Comparison of ENCODE assay signal across 11 cellular contexts in the genomic region with DNA sequence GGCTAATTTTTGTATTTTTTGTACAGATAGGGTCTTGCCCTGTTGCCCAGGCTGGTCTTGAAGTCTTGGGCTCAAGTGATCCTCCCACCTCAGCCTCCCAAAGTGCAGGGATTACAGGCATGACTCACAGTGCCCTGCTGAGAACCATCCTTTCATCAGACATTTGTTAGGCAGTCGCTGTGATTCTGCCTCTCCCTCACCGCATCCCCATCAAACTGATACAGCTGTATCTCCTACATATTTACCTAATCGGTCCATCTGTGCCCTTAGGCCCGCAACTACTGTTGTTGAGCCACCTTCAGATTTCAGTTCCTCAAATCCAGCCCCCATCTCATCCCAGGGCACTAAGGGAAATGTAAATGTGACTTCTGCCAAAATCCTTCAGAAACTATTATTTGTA. TPM values are rescaled to one million over a fixed set of nuclear protein-coding genes. Genes with fewer than 3 reads are reported as not detected.
DNase-seq lines count a peak whose midpoint lies in the region; ATAC-seq, FAIRE-seq and TF ChIP-seq lines count a peak whose summit lies in the region.
"Had no signal": no experiment of that assay in that cellular context is flagged by ENCODE, and none has a peak within 500 bp of the region (broad histone marks: within the 10 kb centered on the region; RNA-seq: fewer than 3 reads in every experiment).

No MANE protein-coding gene starts in this region.

- H3K79me2 ChIP-seq in K562 (ENCODE audit: control insufficient read depth, insufficient read depth, low read length) (no peaks in the 10 kb centered on the region), osteoblast (ENCODE audit: insufficient read depth, low read length) (peaks cover 3% of the 10 kb centered on the region)

- in situ Hi-C loops in K562 (cut with MboI), result no loop called here

- no peak for TF ChIP-seq EP300 in K562 (IDR thresholded peaks at IDR 0.05; ENCODE audit: low read length)

- H4K20me1 ChIP-seq in K562 (replicated peaks; ENCODE audit: control insufficient read depth, insufficient read depth, low read length) (no peaks in the 10 kb centered on the region), osteoblast (ENCODE audit: insufficient read depth, low read length) (peaks cover 13% of the 10 kb centered on the region)

- no peaks in the 10 kb centered on the region for H3K9me3 ChIP-seq in MG63
- no peaks in the 10 kb centered on the region for H3K9me3 ChIP-seq in K562 (replicated peaks; ENCODE audit: control insufficient read depth, insufficient read depth, low read depth, low read length)
- no peaks in the 10 kb centered on the region for H3K9me3 ChIP-seq in osteoblast (ENCODE audit: low read depth, low read length)
- H3K9me3 ChIP-seq: uterus had no signal

- CTCF ChIA-PET in activated CD4-positive, alpha-beta memory T cell treated with anti-CD3 and anti-CD28 coated beads, Interleukin-2, amount 10 ng/mL, durations not matched to agents 7 days and 5 days (lab: Charles Lee), result interaction anchor here (0.5 to 4.5 kb wide), 15 partner anchors 8 to 570 kb away, joined by 3 to 33 read pairs (median 4); a partner anchor contains a TSS
- CTCF ChIA-PET in activated CD4-positive, alpha-beta memory T cell treated with anti-CD3 and anti-CD28 coated beads for 36 hours (lab: Charles Lee), result interaction anchor here (0.6 to 9.4 kb wide), 30 partner anchors 9 to 402 kb away, joined by 3 to 209 read pairs (median 6); a partner anchor contains a TSS
- CTCF ChIA-PET in K562 (lab: Yijun Ruan, JAX; ENCODE audit: low intra/inter-chr PET ratio), result interaction anchor here (2.1 kb wide), 1 partner anchor 56 kb away, joined by 8 read pairs; no protein-coding TSS in a partner anchor

- peaks cover 17% of the 10 kb centered on the region for H3K4me1 Mint-ChIP-seq in activated CD4-positive, alpha-beta memory T cell treated with anti-CD3 and anti-CD28 coated beads, Interleukin-2, amount 10 ng/mL, durations not matched to agents 7 days and 5 days
- H3K4me1 Mint-ChIP-seq in activated CD4-positive, alpha-beta memory T cell treated with anti-CD3 and anti-CD28 coated beads for 36 hours (ENCODE audit: low read depth), result peaks cover 11% of the 10 kb centered on the region

- H3K36me3 Mint-ChIP-seq in activated CD4-positive, alpha-beta memory T cell treated with anti-CD3 and anti-CD28 coated beads, Interleukin-2, amount 10 ng/mL, durations not matched to agents 7 days and 5 days (ENCODE audit: low read depth), result no peaks in the 10 kb centered on the region
- no peaks in the 10 kb centered on the region for H3K36me3 Mint-ChIP-seq in activated CD4-positive, alpha-beta memory T cell treated with anti-CD3 and anti-CD28 coated beads for 36 hours

- FAIRE-seq in K562 (lab: Jason Lieb, UNC), result no peak

- no peak for DNase-seq in activated CD4-positive, alpha-beta memory T cell treated with anti-CD3 and anti-CD28 coated beads, Interleukin-2, amount 10 ng/mL, durations not matched to agents 7 days and 5 days
- DNase-seq in activated CD4-positive, alpha-beta memory T cell treated with anti-CD3 and anti-CD28 coated beads for 36 hours, result no peak
- DNase-seq in MG63, result peak; percentile 30
- DNase-seq in K562 (ENCODE audit: extremely low read depth in 1 of 4, low spot score in 3 of 4), result no peak
- peak; percentile 45 for DNase-seq in osteoblast (ENCODE audit: insufficient read length, low spot score, missing footprints)
- DNase-seq in activated gamma-delta T cell (lab: John Stamatoyannopoulos, UW), result no peak
- DNase-seq in AG08396 (ENCODE audit: low spot score), result no peak
- DNase-seq in NCI-H146 (lab: John Stamatoyannopoulos, UW), result no peak
- DNase-seq: KG1, NCI-H2107, uterus had no signal

- 20% methylated on average over 4 of the region's 4 CpGs for WGBS in K562 (ENCODE audit: insufficient coverage, low coverage, missing lambda C conversion rate)

- intact Hi-C loops in activated CD4-positive, alpha-beta memory T cell treated with anti-CD3 and anti-CD28 coated beads for 36 hours (cut with micrococcal nuclease), result loop anchor here (1.0 to 2.0 kb wide), 3 partner anchors 56 to 114 kb away; a partner anchor contains a TSS
- intact Hi-C loops in K562 (cut with micrococcal nuclease), result no loop called here

- no peaks in the 10 kb centered on the region for H3K9me1 ChIP-seq in K562 (ENCODE audit: control insufficient read depth, insufficient read depth, low read length)

- POLR2A ChIA-PET in activated CD4-positive, alpha-beta memory T cell treated with anti-CD3 and anti-CD28 coated beads, Interleukin-2, amount 10 ng/mL, durations not matched to agents 7 days and 5 days (lab: Charles Lee), result interaction anchor here (1.4 to 1.5 kb wide), 2 partner anchors 64 to 114 kb away, joined by 4 read pairs; a partner anchor contains a TSS
- POLR2A ChIA-PET in activated CD4-positive, alpha-beta memory T cell treated with anti-CD3 and anti-CD28 coated beads for 36 hours (lab: Charles Lee), result interaction anchor here (0.7 to 2.4 kb wide), 3 partner anchors 19 to 93 kb away, joined by 3 to 14 read pairs (median 4); a partner anchor contains a TSS
- POLR2A ChIA-PET in K562 (lab: Yijun Ruan, JAX), result interaction anchor here (0.7 to 1.7 kb wide), 5 partner anchors 11 to 1030 kb away, joined by 3 to 6 read pairs (median 4); a partner anchor contains a TSS

- BruUV-seq in K562 (replicated peaks; lab: Mats Ljungman, UMichigan), result no TSS peak

- H2AFZ ChIP-seq in K562 (ENCODE audit: low read depth, low read length) (no peak overlapping the region), osteoblast (ENCODE audit: low read length) (no peak overlapping the region)

- H3K27me3 Mint-ChIP-seq in activated CD4-positive, alpha-beta memory T cell treated with anti-CD3 and anti-CD28 coated beads, Interleukin-2, amount 10 ng/mL, durations not matched to agents 7 days and 5 days, result peaks cover 34% of the 10 kb centered on the region
- H3K27me3 Mint-ChIP-seq in activated CD4-positive, alpha-beta memory T cell treated with anti-CD3 and anti-CD28 coated beads for 36 hours, result peaks cover 15% of the 10 kb centered on the region

- H3K9ac ChIP-seq in K562 (ENCODE audit: insufficient read depth in 1 of 2, low read depth in 2 of 2, low read length in 2 of 2), result no peak overlapping the region

- H3K4me3 ChIP-seq in MG63 (no peak overlapping the region), K562 (no peak overlapping the region), osteoblast (ENCODE audit: insufficient read depth, low read length) (no peak overlapping the region)

- H3K4me3 Mint-ChIP-seq in activated CD4-positive, alpha-beta memory T cell treated with anti-CD3 and anti-CD28 coated beads, Interleukin-2, amount 10 ng/mL, durations not matched to agents 7 days and 5 days, result peak overlapping the region; percentile 1
- H3K4me3 Mint-ChIP-seq in activated CD4-positive, alpha-beta memory T cell treated with anti-CD3 and anti-CD28 coated beads for 36 hours, result no peak overlapping the region

- no peak overlapping the region for H3K27ac Mint-ChIP-seq in activated CD4-positive, alpha-beta memory T cell treated with anti-CD3 and anti-CD28 coated beads, Interleukin-2, amount 10 ng/mL, durations not matched to agents 7 days and 5 days
- H3K27ac Mint-ChIP-seq in activated CD4-positive, alpha-beta memory T cell treated with anti-CD3 and anti-CD28 coated beads for 36 hours, result no peak overlapping the region

- no peak for TF ChIP-seq POLR2A in K562 (conservative IDR thresholded peaks at IDR 0.05)

- H3K4me2 ChIP-seq in K562 (ENCODE audit: insufficient read depth, low read length), result no peak overlapping the region
- H3K4me2 ChIP-seq in osteoblast (ENCODE audit: insufficient read depth, low read length), result no peak overlapping the region

- H3K4me1 ChIP-seq in K562 (replicated peaks in 1 of 2; ENCODE audit: control insufficient read depth in 2 of 2, insufficient read depth in 2 of 2, low read length in 2 of 2) (peaks cover 9 to 35% of the 10 kb centered on the region in 2 experiments), osteoblast (ENCODE audit: insufficient read depth, low read length) (peaks cover 19% of the 10 kb centered on the region)
- H3K4me1 ChIP-seq: uterus had no signal

- no peak for TF ChIP-seq RAD21 in K562 (CRISPR knock-in tag; conservative IDR thresholded peaks at IDR 0.05 in 1 of 2, IDR thresholded peaks at IDR 0.05 in 1 of 2)

- ATAC-seq in K562, result no peak

- no peak for TF ChIP-seq CTCF in K562 (IDR thresholded peaks at IDR 0.05 in 2 of 3, conservative IDR thresholded peaks at IDR 0.05 in 1 of 3; ENCODE audit: insufficient read depth in 2 of 3, low read depth in 1 of 3, low read length in 3 of 3)
- no peak for TF ChIP-seq CTCF in osteoblast (IDR thresholded peaks at IDR 0.05; ENCODE audit: extremely low read depth, low read depth, low read length)

- H3K27ac ChIP-seq in K562 (ENCODE audit: extremely low read depth, low read depth, low read length) (no peak overlapping the region), osteoblast (ENCODE audit: low read depth, low read length) (no peak overlapping the region)
- H3K27ac ChIP-seq: uterus had no signal

- no peaks in the 10 kb centered on the region for H3K9me3 Mint-ChIP-seq in activated CD4-positive, alpha-beta memory T cell treated with anti-CD3 and anti-CD28 coated beads, Interleukin-2, amount 10 ng/mL, durations not matched to agents 7 days and 5 days
- no peaks in the 10 kb centered on the region for H3K9me3 Mint-ChIP-seq in activated CD4-positive, alpha-beta memory T cell treated with anti-CD3 and anti-CD28 coated beads for 36 hours

- no peaks in the 10 kb centered on the region for H3K27me3 ChIP-seq in MG63
- H3K27me3 ChIP-seq in K562 (ENCODE audit: control insufficient read depth in 2 of 2, insufficient read depth in 2 of 2, low read length in 2 of 2), result no peaks in the 10 kb centered on the region
- H3K27me3 ChIP-seq in osteoblast (ENCODE audit: insufficient read depth, low read length), result no peaks in the 10 kb centered on the region
- H3K27me3 ChIP-seq: uterus had no signal

- H3K36me3 ChIP-seq in MG63 (no peaks in the 10 kb centered on the region), K562 (ENCODE audit: control insufficient read depth, insufficient read depth, low read length) (no peaks in the 10 kb centered on the region), osteoblast (ENCODE audit: insufficient read depth, low read length) (no peaks in the 10 kb centered on the region)
- H3K36me3 ChIP-seq: uterus had no signal

RNA-seq across cellular contexts. Expression of a gene that starts 2.0 kb away (rescaled TPM):
- total RNA-seq in activated CD4-positive, alpha-beta memory T cell treated with anti-CD3 and anti-CD28 coated beads, Interleukin-2, amount 10 ng/mL, durations not matched to agents 7 days and 5 days, result under 1 TPM; 0.73 to 0.85 TPM
- total RNA-seq in activated CD4-positive, alpha-beta memory T cell treated with anti-CD3 and anti-CD28 coated beads for 36 hours, result 1 to 10 TPM; 2.0 to 2.2 TPM
- 3.9 and 8.3 TPM in 2 replicates for total RNA-seq in MG63 (2014; rRNA removed; shearing (Covaris generic); ENCODE audit: low replicate concordance)
- 20.6 and 51.1 TPM in 2 replicates for total RNA-seq in K562 (2011; cell fraction: chromatin; rRNA removed; ENCODE audit: low replicate concordance)
- 34.0 and 41.2 TPM in 2 replicates for total RNA-seq in K562 (2011; cell fraction: nucleolus; rRNA removed)
- 21.8 and 28.6 TPM in 2 replicates for total RNA-seq in K562 (2011; cell fraction: nucleoplasm; rRNA removed)
- total RNA-seq in K562 (2014; rRNA removed), result 6.2 and 6.6 TPM in 2 replicates
- total RNA-seq in K562 (2014; rRNA removed; fragmentation: Illumina TruSeq; extraction: Trizol), result 2.9 and 3.4 TPM in 2 replicates
- total RNA-seq in K562 (2015; rRNA removed; fragmentation: Illumina TruSeq; extraction: Trizol), result 2.5 TPM in 2 replicates
- 9.4 and 10.2 TPM in 2 replicates for total RNA-seq in K562 (2021)
- 4.2 and 9.0 TPM in 2 replicates for polyA plus RNA-seq in K562 (2011; rRNA removed)
- 5.7 and 11.9 TPM in 2 replicates for polyA plus RNA-seq in K562 (2011; cell fraction: cytosol; rRNA removed)
- 5.7 and 7.6 TPM in 2 replicates for polyA plus RNA-seq in K562 (2011; cell fraction: nucleus; rRNA removed)
- 5.3 and 6.5 TPM in 2 replicates for polyA plus RNA-seq in K562 (2012)
- polyA plus RNA-seq in K562 (2014; fragmentation: Illumina TruSeq; extraction: Trizol), result 3.6 and 6.5 TPM in 2 replicates
- polyA plus RNA-seq in K562 (2014; fragmentation: Nextera tagmentation; extraction: Ambion mirVana), result under 1 TPM; 0.03 to 0.04 TPM
- polyA plus RNA-seq in K562 (2014; rRNA removed), result 5.8 and 6.4 TPM in 2 replicates
- polyA minus RNA-seq in K562 (2011; rRNA and poly(A)+ RNA removed), result 5.2 and 7.1 TPM in 2 replicates
- polyA minus RNA-seq in K562 (2011; cell fraction: cytosol; rRNA and poly(A)+ RNA removed), result 5.4 and 11.7 TPM in 2 replicates
- polyA minus RNA-seq in K562 (2011; cell fraction: nucleus; rRNA and poly(A)+ RNA removed), result 7.9 TPM in 2 replicates
- total RNA-seq in osteoblast, result 4.4 and 5.4 TPM in 2 replicates

RNA-seq across cellular contexts. Expression of a gene that starts 14.9 kb away (rescaled TPM):
- total RNA-seq in activated CD4-positive, alpha-beta memory T cell treated with anti-CD3 and anti-CD28 coated beads, Interleukin-2, amount 10 ng/mL, durations not matched to agents 7 days and 5 days, result 1 to 10 TPM; 2.8 to 3.2 TPM
- total RNA-seq in activated CD4-positive, alpha-beta memory T cell treated with anti-CD3 and anti-CD28 coated beads for 36 hours, result 1 to 10 TPM; 2.7 to 3.2 TPM
- total RNA-seq in MG63 (2014; rRNA removed; shearing (Covaris generic); ENCODE audit: low replicate concordance), result not detected in 2 replicates
- total RNA-seq in K562 (2011; cell fraction: chromatin; rRNA removed; ENCODE audit: low replicate concordance), result 3.7 and 12.1 TPM in 2 replicates
- total RNA-seq in K562 (2011; cell fraction: nucleolus; rRNA removed), result 6.1 and 10.0 TPM in 2 replicates
- total RNA-seq in K562 (2011; cell fraction: nucleoplasm; rRNA removed), result 5.3 and 5.6 TPM in 2 replicates
- total RNA-seq in K562 (2014; rRNA removed) (0.57 and 0.95 TPM in 2 replicates), K562 (2014; rRNA removed; fragmentation: Illumina TruSeq; extraction: Trizol) (0.19 and 0.36 TPM in 2 replicates), K562 (2015; rRNA removed; fragmentation: Illumina TruSeq; extraction: Trizol) (0.75 and 0.94 TPM in 2 replicates), K562 (2021) (1.0 and 1.5 TPM in 2 replicates), osteoblast (0.88 and 1.4 TPM in 2 replicates)
- polyA plus RNA-seq in K562 (2011; rRNA removed) (0.63 and 1.0 TPM in 2 replicates), K562 (2014; fragmentation: Illumina TruSeq; extraction: Trizol) (0.16 and 0.44 TPM in 2 replicates), K562 (2014; fragmentation: Nextera tagmentation; extraction: Ambion mirVana) (under 1 TPM; 0.04 to 0.08 TPM), K562 (2014; rRNA removed) (0.80 and 2.1 TPM in 2 replicates)
- 0.62 and 1.4 TPM in 2 replicates for polyA plus RNA-seq in K562 (2011; cell fraction: cytosol; rRNA removed)
- 5.9 and 9.9 TPM in 2 replicates for polyA plus RNA-seq in K562 (2011; cell fraction: nucleus; rRNA removed)
- 1.3 and 6.9 TPM in 2 replicates for polyA plus RNA-seq in K562 (2012)
- 0.09 and 0.25 TPM in 2 replicates for polyA minus RNA-seq in K562 (2011; rRNA and poly(A)+ RNA removed)
- 0.67 and 1.0 TPM in 2 replicates for polyA minus RNA-seq in K562 (2011; cell fraction: cytosol; rRNA and poly(A)+ RNA removed)
- 1.6 and 1.9 TPM in 2 replicates for polyA minus RNA-seq in K562 (2011; cell fraction: nucleus; rRNA and poly(A)+ RNA removed)

RNA-seq across cellular contexts. Expression of a gene that starts 19.0 kb away (rescaled TPM):
- 1 to 10 TPM; 7.5 to 8.7 TPM for total RNA-seq in activated CD4-positive, alpha-beta memory T cell treated with anti-CD3 and anti-CD28 coated beads, Interleukin-2, amount 10 ng/mL, durations not matched to agents 7 days and 5 days
- 1 to 10 TPM; 5.8 to 6.2 TPM for total RNA-seq in activated CD4-positive, alpha-beta memory T cell treated with anti-CD3 and anti-CD28 coated beads for 36 hours
- total RNA-seq in MG63 (2014; rRNA removed; shearing (Covaris generic); ENCODE audit: low replicate concordance), result 4.6 TPM in 1 of 2 replicates, not detected in the other
- total RNA-seq in K562 (2011; cell fraction: chromatin; rRNA removed; ENCODE audit: low replicate concordance), result 15.7 and 47.1 TPM in 2 replicates
- total RNA-seq in K562 (2011; cell fraction: nucleolus; rRNA removed), result 41.4 and 44.9 TPM in 2 replicates
- total RNA-seq in K562 (2011; cell fraction: nucleoplasm; rRNA removed), result 19.0 and 24.0 TPM in 2 replicates
- total RNA-seq in K562 (2014; rRNA removed) (54.9 and 66.3 TPM in 2 replicates), K562 (2014; rRNA removed; fragmentation: Illumina TruSeq; extraction: Trizol) (14.1 and 15.3 TPM in 2 replicates), K562 (2015; rRNA removed; fragmentation: Illumina TruSeq; extraction: Trizol) (27.8 and 27.9 TPM in 2 replicates), K562 (2021) (41.3 and 45.4 TPM in 2 replicates), osteoblast (11.2 and 11.6 TPM in 2 replicates)
- polyA plus RNA-seq in K562 (2011; rRNA removed) (22.8 and 23.0 TPM in 2 replicates), K562 (2014; fragmentation: Illumina TruSeq; extraction: Trizol) (29.9 and 40.4 TPM in 2 replicates), K562 (2014; fragmentation: Nextera tagmentation; extraction: Ambion mirVana) (1 to 10 TPM in 1 of 2 experiments, under 1 TPM in 1; 0.75 to 2.2 TPM), K562 (2014; rRNA removed) (43.4 and 46.6 TPM in 2 replicates)
- 18.3 and 40.5 TPM in 2 replicates for polyA plus RNA-seq in K562 (2011; cell fraction: cytosol; rRNA removed)
- 40.5 and 69.5 TPM in 2 replicates for polyA plus RNA-seq in K562 (2011; cell fraction: nucleus; rRNA removed)
- polyA plus RNA-seq in K562 (2012), result 30.0 and 68.3 TPM in 2 replicates
- 6.7 and 9.9 TPM in 2 replicates for polyA minus RNA-seq in K562 (2011; rRNA and poly(A)+ RNA removed)
- polyA minus RNA-seq in K562 (2011; cell fraction: cytosol; rRNA and poly(A)+ RNA removed), result 13.5 and 15.9 TPM in 2 replicates
- 11.6 and 14.0 TPM in 2 replicates for polyA minus RNA-seq in K562 (2011; cell fraction: nucleus; rRNA and poly(A)+ RNA removed)

RNA-seq across cellular contexts. Expression of a gene that starts 54.0 kb away (rescaled TPM):
- 100 to 1,000 TPM; 264 to 267 TPM for total RNA-seq in activated CD4-positive, alpha-beta memory T cell treated with anti-CD3 and anti-CD28 coated beads, Interleukin-2, amount 10 ng/mL, durations not matched to agents 7 days and 5 days
- total RNA-seq in activated CD4-positive, alpha-beta memory T cell treated with anti-CD3 and anti-CD28 coated beads for 36 hours, result 100 to 1,000 TPM; 370 to 378 TPM
- total RNA-seq in MG63 (2014; rRNA removed; shearing (Covaris generic); ENCODE audit: low replicate concordance), result 80.5 and 100 TPM in 2 replicates
- total RNA-seq in K562 (2011; cell fraction: chromatin; rRNA removed; ENCODE audit: low replicate concordance), result 654 and 969 TPM in 2 replicates
- total RNA-seq in K562 (2011; cell fraction: nucleolus; rRNA removed), result 322 and 340 TPM in 2 replicates
- 351 and 363 TPM in 2 replicates for total RNA-seq in K562 (2011; cell fraction: nucleoplasm; rRNA removed)
- 85.9 and 111 TPM in 2 replicates for total RNA-seq in K562 (2014; rRNA removed)
- total RNA-seq in K562 (2014; rRNA removed; fragmentation: Illumina TruSeq; extraction: Trizol), result 64.3 and 72.1 TPM in 2 replicates
- total RNA-seq in K562 (2015; rRNA removed; fragmentation: Illumina TruSeq; extraction: Trizol), result 64.6 and 74.2 TPM in 2 replicates
- 278 and 294 TPM in 2 replicates for total RNA-seq in K562 (2021)
- 64.3 and 160 TPM in 2 replicates for polyA plus RNA-seq in K562 (2011; rRNA removed)
- 111 and 123 TPM in 2 replicates for polyA plus RNA-seq in K562 (2011; cell fraction: cytosol; rRNA removed)
- polyA plus RNA-seq in K562 (2011; cell fraction: nucleus; rRNA removed), result 279 and 287 TPM in 2 replicates
- 137 and 179 TPM in 2 replicates for polyA plus RNA-seq in K562 (2012)
- 208 and 224 TPM in 2 replicates for polyA plus RNA-seq in K562 (2014; fragmentation: Illumina TruSeq; extraction: Trizol)
- 100 to 1,000 TPM; 128 to 174 TPM for polyA plus RNA-seq in K562 (2014; fragmentation: Nextera tagmentation; extraction: Ambion mirVana)
- 77.2 and 85.9 TPM in 2 replicates for polyA plus RNA-seq in K562 (2014; rRNA removed)
- 219 and 329 TPM in 2 replicates for polyA minus RNA-seq in K562 (2011; rRNA and poly(A)+ RNA removed)
- polyA minus RNA-seq in K562 (2011; cell fraction: cytosol; rRNA and poly(A)+ RNA removed), result 406 and 503 TPM in 2 replicates
- polyA minus RNA-seq in K562 (2011; cell fraction: nucleus; rRNA and poly(A)+ RNA removed), result 87.5 and 163 TPM in 2 replicates
- 107 and 111 TPM in 2 replicates for total RNA-seq in osteoblast

Comparison
In these comparisons a context has a peak if more than half of its experiments do, and no peak if none do; other contexts are left out.
1. DNase-seq: peak in MG63 (single experiment) and osteoblast (single experiment); none in activated CD4-positive, alpha-beta memory T cell treated with anti-CD3 and anti-CD28 coated beads, Interleukin-2, amount 10 ng/mL, durations not matched to agents 7 days and 5 days (single experiment), activated CD4-positive, alpha-beta memory T cell treated with anti-CD3 and anti-CD28 coated beads for 36 hours (single experiment), K562 (0 of 4), activated gamma-delta T cell (single experiment), AG08396 (single experiment) and NCI-H146 (single experiment).